15 cellular contexts compared by ENCODE assay signal in genomic region chrX:446243-446642, GRCh38.
"Had no signal": no experiment of that assay in that cellular context is flagged by ENCODE, and none has a peak within 500 bp of the region (broad histone marks: within the 10 kb centered on the region; RNA-seq: fewer than 3 reads in every experiment).

No MANE protein-coding gene starts in this region.

- DNase-seq: activated CD4-positive, alpha-beta memory T cell treated with anti-CD3 and anti-CD28 coated beads for 36 hours; activated CD4-positive, alpha-beta T cell treated with anti-CD3 and anti-CD28 coated beads for 1 hour; activated naive CD4-positive, alpha-beta T cell treated with anti-CD3 and anti-CD28 coated beads, Interleukin-2, amount 10 ng/mL, durations not matched to agents 7 days and 5 days; activated T-cell treated with anti-CD3 and anti-CD28 coated beads, Interleukin-2, amount 50 U/mL, for 24 hours; mammary epithelial cell; mucosa of descending colon; naive thymus-derived CD4-positive, alpha-beta T cell; stomach; T-helper 1 cell; T1000; testis; upper lobe of left lung had no signal

- H3K4me1 ChIP-seq: stomach, testis, upper lobe of left lung had no signal

- ATAC-seq: esophagus mucosa; left lobe of liver; mucosa of descending colon; naive thymus-derived CD4-positive, alpha-beta T cell; SK-N-SH treated with all-trans-retinoic acid at 6 μM for 48 hours had no signal

- H3K9me3 Mint-ChIP-seq: activated CD4-positive, alpha-beta memory T cell treated with anti-CD3 and anti-CD28 coated beads for 36 hours; activated T-cell treated with anti-CD3 and anti-CD28 coated beads, Interleukin-2, amount 50 U/mL, for 24 hours had no signal

- H3K27ac Mint-ChIP-seq: activated CD4-positive, alpha-beta memory T cell treated with anti-CD3 and anti-CD28 coated beads for 36 hours; activated naive CD4-positive, alpha-beta T cell treated with anti-CD3 and anti-CD28 coated beads, Interleukin-2, amount 10 ng/mL, durations not matched to agents 7 days and 5 days; activated T-cell treated with anti-CD3 and anti-CD28 coated beads, Interleukin-2, amount 50 U/mL, for 24 hours; naive thymus-derived CD4-positive, alpha-beta T cell had no signal

- H3K27me3 Mint-ChIP-seq: activated CD4-positive, alpha-beta memory T cell treated with anti-CD3 and anti-CD28 coated beads for 36 hours; activated T-cell treated with anti-CD3 and anti-CD28 coated beads, Interleukin-2, amount 50 U/mL, for 24 hours had no signal

- H3K4me1 Mint-ChIP-seq: activated naive CD4-positive, alpha-beta T cell treated with anti-CD3 and anti-CD28 coated beads, Interleukin-2, amount 10 ng/mL, durations not matched to agents 7 days and 5 days had no signal

- H3K9me3 ChIP-seq: mucosa of descending colon, testis, upper lobe of left lung had no signal

- H3K4me3 ChIP-seq: mucosa of descending colon, stomach, testis, upper lobe of left lung had no signal

- H3K36me3 ChIP-seq: stomach, upper lobe of left lung had no signal

- H3K4me3 Mint-ChIP-seq: activated CD4-positive, alpha-beta memory T cell treated with anti-CD3 and anti-CD28 coated beads for 36 hours; activated naive CD4-positive, alpha-beta T cell treated with anti-CD3 and anti-CD28 coated beads, Interleukin-2, amount 10 ng/mL, durations not matched to agents 7 days and 5 days; activated T-cell treated with anti-CD3 and anti-CD28 coated beads, Interleukin-2, amount 50 U/mL, for 24 hours; naive thymus-derived CD4-positive, alpha-beta T cell had no signal

- H3K27me3 ChIP-seq: testis, upper lobe of left lung had no signal

- H3K36me3 Mint-ChIP-seq: activated CD4-positive, alpha-beta memory T cell treated with anti-CD3 and anti-CD28 coated beads for 36 hours; activated naive CD4-positive, alpha-beta T cell treated with anti-CD3 and anti-CD28 coated beads, Interleukin-2, amount 10 ng/mL, durations not matched to agents 7 days and 5 days had no signal
